Comparison of ENCODE assay signal across 7 cellular contexts in genomic region chr5:114458726-114459125, GRCh38.
"Had no signal": no experiment of that assay in that cellular context is flagged by ENCODE, and none has a peak within 500 bp of the region (broad histone marks: within the 10 kb centered on the region; RNA-seq: fewer than 3 reads in every experiment).

No MANE protein-coding gene starts in this region.

- H3K27ac ChIP-seq: GM23248 had no signal

- H3K9me3 ChIP-seq: HAP-1 had no signal

- H2AFZ ChIP-seq: GM23248 had no signal

- H3K4me3 ChIP-seq: GM23248, HAP-1 had no signal

- H3K4me1 ChIP-seq: HAP-1 had no signal

- H3K36me3 ChIP-seq: HAP-1 had no signal

- H3K9me3 Mint-ChIP-seq: HFFc6 had no signal

- ATAC-seq: HCT116 had no signal

- H3K27ac Mint-ChIP-seq: HFFc6 had no signal

- DNase-seq: GM23248, GOT3, H7, HCEC 1CT, HFFc6 had no signal

- H3K9ac ChIP-seq: GM23248 had no signal

- H3K4me3 Mint-ChIP-seq: HFFc6 had no signal
